Comparison of ENCODE assay signal across 1 cellular context in genomic region chr21:37658994-37659458, GRCh38.
TF ChIP-seq lines count a peak whose summit lies in the region.

No MANE protein-coding gene starts in this region.

TF ChIP-seq in GM23338, 12 proteins besides CTCF, POLR2A, EP300 and RAD21 (continued from another document):
- TF ChIP-seq, protein P1, sequence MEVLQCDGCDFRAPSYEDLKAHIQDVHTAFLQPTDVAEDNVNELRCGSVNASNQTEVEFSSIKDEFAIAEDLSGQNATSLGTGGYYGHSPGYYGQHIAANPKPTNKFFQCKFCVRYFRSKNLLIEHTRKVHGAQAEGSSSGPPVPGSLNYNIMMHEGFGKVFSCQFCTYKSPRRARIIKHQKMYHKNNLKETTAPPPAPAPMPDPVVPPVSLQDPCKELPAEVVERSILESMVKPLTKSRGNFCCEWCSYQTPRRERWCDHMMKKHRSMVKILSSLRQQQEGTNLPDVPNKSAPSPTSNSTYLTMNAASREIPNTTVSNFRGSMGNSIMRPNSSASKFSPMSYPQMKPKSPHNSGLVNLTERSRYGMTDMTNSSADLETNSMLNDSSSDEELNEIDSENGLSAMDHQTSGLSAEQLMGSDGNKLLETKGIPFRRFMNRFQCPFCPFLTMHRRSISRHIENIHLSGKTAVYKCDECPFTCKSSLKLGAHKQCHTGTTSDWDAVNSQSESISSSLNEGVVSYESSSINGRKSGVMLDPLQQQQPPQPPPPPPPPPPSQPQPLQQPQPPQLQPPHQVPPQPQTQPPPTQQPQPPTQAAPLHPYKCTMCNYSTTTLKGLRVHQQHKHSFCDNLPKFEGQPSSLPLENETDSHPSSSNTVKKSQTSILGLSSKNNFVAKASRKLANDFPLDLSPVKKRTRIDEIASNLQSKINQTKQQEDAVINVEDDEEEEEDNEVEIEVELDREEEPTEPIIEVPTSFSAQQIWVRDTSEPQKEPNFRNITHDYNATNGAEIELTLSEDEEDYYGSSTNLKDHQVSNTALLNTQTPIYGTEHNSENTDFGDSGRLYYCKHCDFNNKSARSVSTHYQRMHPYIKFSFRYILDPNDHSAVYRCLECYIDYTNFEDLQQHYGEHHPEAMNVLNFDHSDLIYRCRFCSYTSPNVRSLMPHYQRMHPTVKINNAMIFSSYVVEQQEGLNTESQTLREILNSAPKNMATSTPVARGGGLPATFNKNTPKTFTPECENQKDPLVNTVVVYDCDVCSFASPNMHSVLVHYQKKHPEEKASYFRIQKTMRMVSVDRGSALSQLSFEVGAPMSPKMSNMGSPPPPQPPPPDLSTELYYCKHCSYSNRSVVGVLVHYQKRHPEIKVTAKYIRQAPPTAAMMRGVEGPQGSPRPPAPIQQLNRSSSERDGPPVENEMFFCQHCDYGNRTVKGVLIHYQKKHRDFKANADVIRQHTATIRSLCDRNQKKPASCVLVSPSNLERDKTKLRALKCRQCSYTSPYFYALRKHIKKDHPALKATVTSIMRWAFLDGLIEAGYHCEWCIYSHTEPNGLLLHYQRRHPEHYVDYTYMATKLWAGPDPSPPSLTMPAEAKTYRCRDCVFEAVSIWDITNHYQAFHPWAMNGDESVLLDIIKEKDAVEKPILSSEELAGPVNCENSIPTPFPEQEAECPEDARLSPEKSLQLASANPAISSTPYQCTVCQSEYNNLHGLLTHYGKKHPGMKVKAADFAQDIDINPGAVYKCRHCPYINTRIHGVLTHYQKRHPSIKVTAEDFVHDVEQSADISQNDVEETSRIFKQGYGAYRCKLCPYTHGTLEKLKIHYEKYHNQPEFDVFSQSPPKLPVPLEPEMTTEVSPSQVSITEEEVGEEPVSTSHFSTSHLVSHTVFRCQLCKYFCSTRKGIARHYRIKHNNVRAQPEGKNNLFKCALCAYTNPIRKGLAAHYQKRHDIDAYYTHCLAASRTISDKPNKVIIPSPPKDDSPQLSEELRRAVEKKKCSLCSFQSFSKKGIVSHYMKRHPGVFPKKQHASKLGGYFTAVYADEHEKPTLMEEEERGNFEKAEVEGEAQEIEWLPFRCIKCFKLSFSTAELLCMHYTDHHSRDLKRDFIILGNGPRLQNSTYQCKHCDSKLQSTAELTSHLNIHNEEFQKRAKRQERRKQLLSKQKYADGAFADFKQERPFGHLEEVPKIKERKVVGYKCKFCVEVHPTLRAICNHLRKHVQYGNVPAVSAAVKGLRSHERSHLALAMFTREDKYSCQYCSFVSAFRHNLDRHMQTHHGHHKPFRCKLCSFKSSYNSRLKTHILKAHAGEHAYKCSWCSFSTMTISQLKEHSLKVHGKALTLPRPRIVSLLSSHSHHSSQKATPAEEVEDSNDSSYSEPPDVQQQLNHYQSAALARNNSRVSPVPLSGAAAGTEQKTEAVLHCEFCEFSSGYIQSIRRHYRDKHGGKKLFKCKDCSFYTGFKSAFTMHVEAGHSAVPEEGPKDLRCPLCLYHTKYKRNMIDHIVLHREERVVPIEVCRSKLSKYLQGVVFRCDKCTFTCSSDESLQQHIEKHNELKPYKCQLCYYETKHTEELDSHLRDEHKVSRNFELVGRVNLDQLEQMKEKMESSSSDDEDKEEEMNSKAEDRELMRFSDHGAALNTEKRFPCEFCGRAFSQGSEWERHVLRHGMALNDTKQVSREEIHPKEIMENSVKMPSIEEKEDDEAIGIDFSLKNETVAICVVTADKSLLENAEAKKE (CRISPR knock-in tag; IDR thresholded peaks at IDR 0.05): no peak
- no peak for TF ChIP-seq ZNF114 (CRISPR knock-in tag; IDR thresholded peaks at IDR 0.05)
- no peak for TF ChIP-seq EZH2 (IDR thresholded peaks at IDR 0.05; ENCODE audit: low read depth, unreplicated experiment)
- no peak for TF ChIP-seq NANOG (IDR thresholded peaks at IDR 0.05; ENCODE audit: borderline replicate concordance)
- no peak for TF ChIP-seq STAT1 (IDR thresholded peaks at IDR 0.05; ENCODE audit: unreplicated experiment)
- TF ChIP-seq JUNB (IDR thresholded peaks at IDR 0.05; ENCODE audit: unreplicated experiment): no peak
- no peak for TF ChIP-seq POLR2AphosphoS5 (IDR thresholded peaks at IDR 0.05; ENCODE audit: low read depth)
TF ChIP-seq in GM23338: peak in this region for 0.
